17 cellular contexts compared by ENCODE assay signal in genomic region chr1:180291004-180291403, GRCh38.
DNase-seq lines count a peak whose midpoint lies in the region; ATAC-seq and TF ChIP-seq lines count a peak whose summit lies in the region.
"Had no signal": no experiment of that assay in that cellular context is flagged by ENCODE, and none has a peak within 500 bp of the region (broad histone marks: within the 10 kb centered on the region; RNA-seq: fewer than 3 reads in every experiment).

No MANE protein-coding gene starts in this region.

- no peaks in the 10 kb centered on the region for H3K27me3 ChIP-seq in heart right ventricle

- peaks cover 0 to 8% (median 0%) of the 10 kb centered on the region in 11 donors for H3K9me3 ChIP-seq in heart right ventricle

- POLR2A ChIA-PET in activated CD4-positive, alpha-beta T cell treated with anti-CD3 and anti-CD28 coated beads for 36 hours (lab: Charles Lee): no interaction called here

- no peak for DNase-seq in activated CD4-positive, alpha-beta T cell treated with anti-CD3 and anti-CD28 coated beads for 36 hours
- DNase-seq in activated CD4-positive, alpha-beta T cell treated with anti-CD3 and anti-CD28 coated beads for 48 hours: no peak
- DNase-seq in OCI-M1 (lab: John Stamatoyannopoulos, UW) (peak; percentile 29), fibroblast of gingiva (ENCODE audit: low read depth) (peak; percentile 62), smooth muscle cell of the brain vasculature (ENCODE audit: low read depth, low spot score) (peak; percentile 23), heart right ventricle (no peak), superior temporal gyrus (ENCODE audit: extremely low spot score) (no peak), medulla oblongata (ENCODE audit: extremely low spot score) (no peak)
- DNase-seq: activated naive CD4-positive, alpha-beta T cell treated with Interleukin-2 at 50 U/mL for 16 hours; caudate nucleus; COR-L47; H7; KBM-7; NCI-H146; NCI-H510A; stimulated activated CD4-positive, alpha-beta T cell treated with anti-CD3 and anti-CD28 coated beads, Interleukin-1b, Interleukin-23, amount 100 ng/mL, for 48 hours had no signal

- no peak overlapping the region for H3K4me3 ChIP-seq in heart right ventricle

- H3K4me3 Mint-ChIP-seq in activated CD4-positive, alpha-beta T cell treated with anti-CD3 and anti-CD28 coated beads for 36 hours: no peak overlapping the region

- H3K36me3 Mint-ChIP-seq in activated CD4-positive, alpha-beta T cell treated with anti-CD3 and anti-CD28 coated beads for 36 hours (ENCODE audit: low read depth): peaks cover 13% of the 10 kb centered on the region

- H3K4me1 Mint-ChIP-seq in activated CD4-positive, alpha-beta T cell treated with anti-CD3 and anti-CD28 coated beads for 36 hours: peaks cover 30% of the 10 kb centered on the region

- peaks cover 0 to 13% (median 0%) of the 10 kb centered on the region in 9 donors for H3K4me1 ChIP-seq in heart right ventricle

- no peaks in the 10 kb centered on the region for H3K9me3 Mint-ChIP-seq in activated CD4-positive, alpha-beta T cell treated with anti-CD3 and anti-CD28 coated beads for 36 hours (ENCODE audit: low read depth)

- CTCF ChIA-PET in activated CD4-positive, alpha-beta T cell treated with anti-CD3 and anti-CD28 coated beads for 36 hours (lab: Charles Lee): no interaction called here

- no peak overlapping the region for H3K27ac ChIP-seq in heart right ventricle
- H3K27ac ChIP-seq: VCaP had no signal

- peak; percentile 16 for ATAC-seq in activated CD4-positive, alpha-beta T cell treated with anti-CD3 and anti-CD28 coated beads for 36 hours
- no peak for ATAC-seq in heart right ventricle

- H3K27me3 Mint-ChIP-seq in activated CD4-positive, alpha-beta T cell treated with anti-CD3 and anti-CD28 coated beads for 36 hours: no peaks in the 10 kb centered on the region

- intact Hi-C loops in activated CD4-positive, alpha-beta T cell treated with anti-CD3 and anti-CD28 coated beads for 36 hours (cut with DNase I, micrococcal nuclease): no loop called here
- intact Hi-C loops in heart right ventricle (cut with DNase I): no loop called here

- WGBS in heart right ventricle, 2 donors: 84 to 97% methylated on average over 1 of the region's 1 CpG

- H3K27ac Mint-ChIP-seq in activated CD4-positive, alpha-beta T cell treated with anti-CD3 and anti-CD28 coated beads for 36 hours: no peak overlapping the region

- TF ChIP-seq CTCF in heart right ventricle (IDR thresholded peaks at IDR 0.05): no peak

- H3K36me3 ChIP-seq in heart right ventricle: peaks cover 0 to 21% (median 3%) of the 10 kb centered on the region in 9 donors

Comparison
In these comparisons a context has a peak if more than half of its experiments do, and no peak if none do; other contexts are left out.
1. DNase-seq: peak in OCI-M1 (single experiment), fibroblast of gingiva (single experiment) and smooth muscle cell of the brain vasculature (single experiment); none in activated CD4-positive, alpha-beta T cell treated with anti-CD3 and anti-CD28 coated beads for 36 hours (single experiment), activated CD4-positive, alpha-beta T cell treated with anti-CD3 and anti-CD28 coated beads for 48 hours (single experiment), heart right ventricle (0 of 2), superior temporal gyrus (single experiment) and medulla oblongata (single experiment).